Comparison of ENCODE assay signal across 17 cellular contexts in the genomic region with DNA sequence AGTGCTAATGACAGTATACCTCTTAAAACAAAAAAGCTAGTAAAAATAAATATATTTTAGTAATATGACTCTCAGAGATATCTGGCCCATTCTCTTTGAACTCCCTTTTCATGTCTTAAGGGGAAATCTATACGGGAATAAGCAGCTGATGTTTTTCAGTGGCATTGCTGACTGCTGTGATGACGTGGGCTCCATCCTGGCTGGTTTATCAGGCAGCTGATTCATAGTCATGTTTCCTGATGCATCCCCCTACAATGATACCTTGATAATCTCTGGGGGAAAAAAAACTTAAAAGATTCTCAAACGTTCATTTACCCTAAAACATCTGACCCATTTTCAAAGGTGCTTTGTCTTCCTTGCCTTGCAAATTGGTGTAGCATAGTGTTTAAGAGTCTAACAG. TPM values are rescaled to one million over a fixed set of nuclear protein-coding genes. Genes with fewer than 3 reads are reported as not detected.
DNase-seq lines count a peak whose midpoint lies in the region; ATAC-seq and TF ChIP-seq lines count a peak whose summit lies in the region.
"Had no signal": no experiment of that assay in that cellular context is flagged by ENCODE, and none has a peak within 500 bp of the region (broad histone marks: within the 10 kb centered on the region; RNA-seq: fewer than 3 reads in every experiment).

No MANE protein-coding gene starts in this region.

- no peak overlapping the region for H2AFZ ChIP-seq in smooth muscle cell (ENCODE audit: low read depth)

- no peak for ATAC-seq in stimulated activated effector memory CD8-positive, alpha-beta T cell treated with anti-CD3 and anti-CD28 coated beads, Interleukin-12 subunit alpha, Interleukin-12 subunit beta, amount 100 ng/mL, for 72 hours
- ATAC-seq: activated T-cell treated with anti-CD3 and anti-CD28 coated beads, Interleukin-2, amount 50 U/mL, for 4 hours; pancreas had no signal

- H3K27ac Mint-ChIP-seq in stimulated activated effector memory CD8-positive, alpha-beta T cell treated with anti-CD3 and anti-CD28 coated beads, Interleukin-12 subunit alpha, Interleukin-12 subunit beta, amount 100 ng/mL, for 72 hours = no peak overlapping the region
- H3K27ac Mint-ChIP-seq: activated CD4-positive, alpha-beta memory T cell treated with anti-CD3 and anti-CD28 coated beads for 36 hours; activated naive CD4-positive, alpha-beta T cell treated with anti-CD3 and anti-CD28 coated beads, Interleukin-2, amount 50 U/mL, for 72 hours had no signal

- H3K4me2 ChIP-seq in smooth muscle cell = peak overlapping the region; percentile 53

- H3K4me3 Mint-ChIP-seq in stimulated activated effector memory CD8-positive, alpha-beta T cell treated with anti-CD3 and anti-CD28 coated beads, Interleukin-12 subunit alpha, Interleukin-12 subunit beta, amount 100 ng/mL, for 72 hours = no peak overlapping the region
- H3K4me3 Mint-ChIP-seq: activated CD4-positive, alpha-beta memory T cell treated with anti-CD3 and anti-CD28 coated beads for 36 hours; activated T-cell treated with anti-CD3 and anti-CD28 coated beads, Interleukin-2, amount 50 U/mL, for 4 hours had no signal

- TF ChIP-seq CTCF in fibroblast of pulmonary artery (IDR thresholded peaks at IDR 0.05; ENCODE audit: low read length, missing control alignments) = no peak
- no peak for TF ChIP-seq CTCF in smooth muscle cell (IDR thresholded peaks at IDR 0.05; ENCODE audit: borderline replicate concordance, insufficient read depth, poor library complexity, severe bottlenecking)

- H3K27ac ChIP-seq in smooth muscle cell (ENCODE audit: low read depth) = peak overlapping the region; percentile 75

- peak; percentile 58 for DNase-seq in HCEC 1CT
- peak; percentile 70 for DNase-seq in SK-MEL-5 (ENCODE audit: low read depth, low spot score)
- peak; percentile 96 for DNase-seq in fibroblast of pulmonary artery (ENCODE audit: low read depth)
- DNase-seq in smooth muscle cell (lab: John Stamatoyannopoulos, UW; ENCODE audit: unreplicated experiment) = no peak
- DNase-seq in amniotic stem cell (lab: John Stamatoyannopoulos, UW) = no peak
- no peak for DNase-seq in stimulated activated effector memory CD8-positive, alpha-beta T cell treated with anti-CD3 and anti-CD28 coated beads, Interleukin-12 subunit alpha, Interleukin-12 subunit beta, amount 100 ng/mL, for 72 hours (ENCODE audit: low spot score in 2 of 2)
- DNase-seq in activated effector memory CD4-positive, alpha-beta T cell treated with anti-CD3 and anti-CD28 coated beads, Interleukin-2, amount 50 U/mL, for 16 hours = no peak
- DNase-seq: activated CD4-positive, alpha-beta memory T cell treated with anti-CD3 and anti-CD28 coated beads for 36 hours; activated T-cell treated with anti-CD3 and anti-CD28 coated beads, Interleukin-2, amount 50 U/mL, for 4 hours; heart right ventricle; mammary epithelial cell; NCI-H146; pancreas; small intestine; stimulated activated CD4-positive, alpha-beta T cell treated with anti-CD3 and anti-CD28 coated beads, Interleukin-4, amount 100 ng/mL, for 24 hours had no signal

- no peaks in the 10 kb centered on the region for H3K36me3 ChIP-seq in smooth muscle cell (ENCODE audit: low read depth)
- H3K36me3 ChIP-seq: heart right ventricle, pancreas had no signal

- H3F3A ChIP-seq in smooth muscle cell (ENCODE audit: low read depth) = peaks cover 25% of the 10 kb centered on the region

- H3K4me3 ChIP-seq in fibroblast of pulmonary artery (replicated peaks; ENCODE audit: low read depth, low read length) (no peak overlapping the region), smooth muscle cell (no peak overlapping the region)
- H3K4me3 ChIP-seq: heart right ventricle, pancreas had no signal

- H3K9me3 ChIP-seq in smooth muscle cell (replicated peaks; ENCODE audit: low read depth) = no peaks in the 10 kb centered on the region
- H3K9me3 ChIP-seq: heart right ventricle, pancreas had no signal

- H4K20me1 ChIP-seq in smooth muscle cell (ENCODE audit: low read depth) = no peaks in the 10 kb centered on the region

- H3K4me1 ChIP-seq in smooth muscle cell (ENCODE audit: low read depth) = peaks cover 24% of the 10 kb centered on the region

- no peaks in the 10 kb centered on the region for H3K9me3 Mint-ChIP-seq in stimulated activated effector memory CD8-positive, alpha-beta T cell treated with anti-CD3 and anti-CD28 coated beads, Interleukin-12 subunit alpha, Interleukin-12 subunit beta, amount 100 ng/mL, for 72 hours
- H3K9me3 Mint-ChIP-seq: activated CD4-positive, alpha-beta memory T cell treated with anti-CD3 and anti-CD28 coated beads for 36 hours; activated naive CD4-positive, alpha-beta T cell treated with anti-CD3 and anti-CD28 coated beads, Interleukin-2, amount 50 U/mL, for 72 hours; activated T-cell treated with anti-CD3 and anti-CD28 coated beads, Interleukin-2, amount 50 U/mL, for 4 hours had no signal

- H3K27me3 ChIP-seq in smooth muscle cell (ENCODE audit: low read depth) = no peaks in the 10 kb centered on the region
- H3K27me3 ChIP-seq: pancreas had no signal

- peak overlapping the region; percentile 61 for H3K9ac ChIP-seq in smooth muscle cell (ENCODE audit: low read depth)

- no peaks in the 10 kb centered on the region for H3K79me2 ChIP-seq in smooth muscle cell (ENCODE audit: low read depth)

- 35% methylated on average over 3 of the region's 3 CpGs for WGBS in smooth muscle cell (ENCODE audit: low lambda C conversion rate)

- H3K4me1 Mint-ChIP-seq in stimulated activated effector memory CD8-positive, alpha-beta T cell treated with anti-CD3 and anti-CD28 coated beads, Interleukin-12 subunit alpha, Interleukin-12 subunit beta, amount 100 ng/mL, for 72 hours = no peaks in the 10 kb centered on the region

- in situ Hi-C loops in SK-MEL-5 (cut with HindIII; ENCODE audit: low pct_unique_long_range_greater_than_20kb, low sequenced_read_pairs) = no loop called here

- no peaks in the 10 kb centered on the region for H3K36me3 Mint-ChIP-seq in stimulated activated effector memory CD8-positive, alpha-beta T cell treated with anti-CD3 and anti-CD28 coated beads, Interleukin-12 subunit alpha, Interleukin-12 subunit beta, amount 100 ng/mL, for 72 hours
- H3K36me3 Mint-ChIP-seq: activated CD4-positive, alpha-beta memory T cell treated with anti-CD3 and anti-CD28 coated beads for 36 hours; activated naive CD4-positive, alpha-beta T cell treated with anti-CD3 and anti-CD28 coated beads, Interleukin-2, amount 50 U/mL, for 72 hours had no signal

RNA-seq across cellular contexts. Expression of a gene that starts 53.8 kb away (rescaled TPM):
- not detected in 2 replicates for total RNA-seq in SK-MEL-5 (2014; rRNA removed; shearing (Covaris generic))
- 0.05 TPM in 1 of 2 replicates, not detected in the other for polyA plus RNA-seq in SK-MEL-5 (2015; cell fraction: cytosol; rRNA removed)
- 0.70 and 3.8 TPM in 2 replicates for polyA plus RNA-seq in SK-MEL-5 (2015; cell fraction: nucleus; rRNA removed)
- 0.99 and 1.5 TPM in 2 replicates for total RNA-seq in smooth muscle cell
- polyA plus RNA-seq in smooth muscle cell = 0.46 and 1.6 TPM in 2 replicates
- total RNA-seq: activated CD4-positive, alpha-beta memory T cell treated with anti-CD3 and anti-CD28 coated beads for 36 hours; activated naive CD4-positive, alpha-beta T cell treated with anti-CD3 and anti-CD28 coated beads, Interleukin-2, amount 50 U/mL, for 72 hours; activated T-cell treated with anti-CD3 and anti-CD28 coated beads, Interleukin-2, amount 50 U/mL, for 4 hours; MCF 10A had no signal

Comparison
In these comparisons a context has a peak if more than half of its experiments do, and no peak if none do; other contexts are left out.
1. DNase-seq: peak in HCEC 1CT (single experiment), SK-MEL-5 (single experiment) and fibroblast of pulmonary artery (single experiment); none in smooth muscle cell (single experiment), amniotic stem cell (single experiment), stimulated activated effector memory CD8-positive, alpha-beta T cell treated with anti-CD3 and anti-CD28 coated beads, Interleukin-12 subunit alpha, Interleukin-12 subunit beta, amount 100 ng/mL, for 72 hours (0 of 2) and activated effector memory CD4-positive, alpha-beta T cell treated with anti-CD3 and anti-CD28 coated beads, Interleukin-2, amount 50 U/mL, for 16 hours (single experiment).